ENCODE assay signal across 7 cellular contexts in the genomic region with DNA sequence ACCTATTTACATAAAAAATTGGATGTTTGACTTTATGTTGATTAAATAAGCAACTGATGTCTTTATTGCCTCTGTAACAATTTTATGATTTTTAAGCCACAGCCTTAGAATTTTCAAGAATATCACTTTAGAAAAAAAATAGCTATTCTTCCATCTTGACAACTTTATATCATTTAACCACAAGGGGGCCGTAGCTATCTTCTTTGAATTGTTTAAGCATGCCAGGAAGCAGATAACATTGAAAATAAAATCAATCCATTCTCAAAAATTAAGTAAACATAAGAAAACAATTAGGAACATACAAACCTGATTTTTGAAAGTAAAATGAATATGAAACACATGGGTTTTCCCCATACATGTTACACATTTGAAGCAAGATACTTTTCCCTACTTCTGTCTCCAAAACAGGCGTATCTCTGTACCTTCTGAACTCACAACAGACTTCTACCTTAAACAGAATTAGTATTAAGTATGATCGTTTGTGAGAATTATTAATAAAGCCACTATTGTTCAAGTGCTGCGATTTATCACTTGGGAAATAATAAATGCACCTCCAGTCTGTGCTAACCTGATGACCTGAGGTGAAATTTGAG.
DNase-seq lines count a peak whose midpoint lies in the region; ATAC-seq and TF ChIP-seq lines count a peak whose summit lies in the region.

No MANE protein-coding gene starts in this region.

- H3K27ac Mint-ChIP-seq in glutamatergic neuron (ENCODE audit: unreplicated experiment), result no peak overlapping the region

- no peaks in the 10 kb centered on the region for H3K9me3 ChIP-seq in upper lobe of right lung

- no peaks in the 10 kb centered on the region for H3K27me3 ChIP-seq in upper lobe of right lung

- peaks cover 46% of the 10 kb centered on the region for H3K4me1 Mint-ChIP-seq in glutamatergic neuron (ENCODE audit: low read depth, unreplicated experiment)

- DNase-seq in GM13977 (ENCODE audit: low spot score) (peak; percentile 12), NCI-H1417 treated with DMSO at 0.1 percent for 48 hours (lab: John Stamatoyannopoulos, UW) (peak; percentile 37), SW 1271 (lab: John Stamatoyannopoulos, UW) (peak; percentile 10 to 55), glutamatergic neuron (no peak), upper lobe of right lung (no peak)

- no peak overlapping the region for H3K27ac ChIP-seq in upper lobe of right lung

- H3K9me3 Mint-ChIP-seq in glutamatergic neuron (ENCODE audit: unreplicated experiment), result peaks cover 5% of the 10 kb centered on the region

- intact Hi-C loops in upper lobe of right lung (cut with DNase I), result no loop called here

- no peak for ATAC-seq in upper lobe of right lung
- ATAC-seq in HG03045 (IDR thresholded peaks at IDR 0.05; ENCODE audit: unreplicated experiment), result no peak
- ATAC-seq in HG02588 (IDR thresholded peaks at IDR 0.05; ENCODE audit: unreplicated experiment), result no peak

- peak; percentile 63 for TF ChIP-seq CTCF in GM13977 (IDR thresholded peaks at IDR 0.05; ENCODE audit: extremely low read depth, insufficient read depth, missing control alignments)
- peak; percentile 81 for TF ChIP-seq CTCF in glutamatergic neuron (IDR thresholded peaks at IDR 0.05; ENCODE audit: partially characterized antibody, unreplicated experiment)
- peak; percentile 55 for TF ChIP-seq CTCF in upper lobe of right lung (IDR thresholded peaks at IDR 0.05)

- no peak overlapping the region for H3K4me3 Mint-ChIP-seq in glutamatergic neuron (ENCODE audit: unreplicated experiment)

- no peaks in the 10 kb centered on the region for H3K4me1 ChIP-seq in upper lobe of right lung

- H3K4me3 ChIP-seq in upper lobe of right lung, result no peak overlapping the region

- no peaks in the 10 kb centered on the region for H3K36me3 ChIP-seq in upper lobe of right lung

- no peaks in the 10 kb centered on the region for H3K27me3 Mint-ChIP-seq in glutamatergic neuron (ENCODE audit: unreplicated experiment)

- no peaks in the 10 kb centered on the region for H3K36me3 Mint-ChIP-seq in glutamatergic neuron (ENCODE audit: unreplicated experiment)

- in situ Hi-C loops in GM13977 (cut with MboI; ENCODE audit: low pct_unique_long_range_greater_than_20kb, low sequenced_read_pairs, unreplicated experiment), result loop anchor here (25.0 kb wide), 1 partner anchor 353 kb away; no protein-coding TSS in a partner anchor

Comparison
In these comparisons a context has a peak if more than half of its experiments do, and no peak if none do; other contexts are left out.
1. DNase-seq: peak in GM13977 (single experiment), NCI-H1417 treated with DMSO at 0.1 percent for 48 hours (single experiment) and SW 1271 (2 of 2); none in glutamatergic neuron (single experiment) and upper lobe of right lung (single experiment).
2. Peak in every context shown above with its lines, with median percentiles within 50 percentile points of each other: CTCF ChIP-seq.